Comparison of ENCODE assay signal across 7 cellular contexts in the genomic region with DNA sequence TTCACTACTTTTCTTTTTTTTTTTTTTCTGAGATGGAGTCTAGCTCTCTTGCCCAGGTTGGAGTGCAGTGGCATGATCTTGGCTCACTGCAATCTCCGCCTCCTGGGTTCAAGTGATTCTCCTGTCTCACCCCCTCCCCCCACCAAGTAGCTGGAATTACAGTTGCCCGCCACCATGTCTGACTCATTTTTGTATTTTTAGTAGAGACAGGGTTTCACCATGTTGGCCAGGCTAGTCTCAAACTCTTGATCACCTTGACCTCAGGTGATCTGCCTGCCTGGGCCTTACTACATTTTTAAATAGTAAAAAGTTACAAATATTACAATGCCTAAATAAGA. TPM values are rescaled to one million over a fixed set of nuclear protein-coding genes. Genes with fewer than 3 reads are reported as not detected.
A peak's percentile ranks its signal among the peaks of the same experiment; 100 is the strongest.
DNase-seq lines count a peak whose midpoint lies in the region; TF ChIP-seq lines count a peak whose summit lies in the region.
"Not testable (repeated sequence)": the region's sequence is repeated elsewhere in the genome, so short reads cannot be mapped to it uniquely, and the experiment has no call there.

No MANE protein-coding gene starts in this region.

- peak overlapping the region; percentile 28 to 82 (median 82) for H3K27ac Mint-ChIP-seq in nephron

- H3F3A ChIP-seq in Loucy (ENCODE audit: low read depth), result not testable (repeated sequence)

- H3K4me3 Mint-ChIP-seq in nephron, result not testable (repeated sequence)

- H3K9me3 ChIP-seq in BLaER1 treated with 17β-estradiol and CSF1 and Interleukin-3, amounts not matched to agents 10 nM and 100 nM (replicated peaks in 1 of 11); HEK293 (ENCODE audit: control insufficient read depth, insufficient read depth, low read depth, low read length); Loucy (ENCODE audit: insufficient read depth, low read depth, low read length); skeletal muscle satellite cell (replicated peaks; ENCODE audit: low read length): not testable (repeated sequence)

- not testable (repeated sequence) for H4K20me1 ChIP-seq in BLaER1 treated with 17β-estradiol and CSF1 and Interleukin-3, amounts not matched to agents 10 nM and 100 nM; Loucy (ENCODE audit: insufficient read depth, low read length, poor library complexity, severe bottlenecking)

- H3K27me3 ChIP-seq in BLaER1 treated with 17β-estradiol and CSF1 and Interleukin-3, amounts not matched to agents 10 nM and 100 nM; Loucy (ENCODE audit: insufficient read depth, low read length, poor library complexity, severe bottlenecking); skeletal muscle satellite cell (ENCODE audit: control insufficient read depth, insufficient read depth, low read length): not testable (repeated sequence)

- H3K79me2 ChIP-seq in Loucy (ENCODE audit: insufficient read depth, low read length), result not testable (repeated sequence)

- not testable (repeated sequence) for H3K9ac ChIP-seq in BLaER1 treated with 17β-estradiol and CSF1 and Interleukin-3, amounts not matched to agents 10 nM and 100 nM; Loucy (ENCODE audit: low read depth, low read length, poor library complexity, severe bottlenecking); skeletal muscle satellite cell (ENCODE audit: low read depth, low read length)

- CTCF ChIA-PET in HEK293 (lab: Yijun Ruan, JAX), result not testable (repeated sequence)

- POLR2A ChIA-PET in HEK293 (lab: Yijun Ruan, JAX), result interaction anchor here (1.3 kb wide), 1 partner anchor 33 kb away, joined by 5 read pairs; a partner anchor contains a TSS

- peaks cover 5 to 17% (median 10%) of the 10 kb centered on the region in 10 experiments; a peak in 15 of 20 replicates for H3K4me1 ChIP-seq in BLaER1 treated with 17β-estradiol and CSF1 and Interleukin-3, amounts not matched to agents 10 nM and 100 nM
- not testable (repeated sequence) for H3K4me1 ChIP-seq in HEK293 (ENCODE audit: control insufficient read depth, insufficient read depth, low read length)
- H3K4me1 ChIP-seq in Loucy (ENCODE audit: insufficient read depth, low read length, poor library complexity, severe bottlenecking) (peaks cover 15% of the 10 kb centered on the region), skeletal muscle satellite cell (ENCODE audit: control insufficient read depth, insufficient read depth, low read length) (peaks cover 12% of the 10 kb centered on the region)

- H3K36me3 Mint-ChIP-seq in nephron (ENCODE audit: low read depth), result not testable (repeated sequence)

- not testable (repeated sequence) for H2AFZ ChIP-seq in Loucy (ENCODE audit: low read length)

- TF ChIP-seq CTCF in HEK293 (tag by site-specific recombination; IDR thresholded peaks at IDR 0.05); Loucy (conservative IDR thresholded peaks at IDR 0.05; ENCODE audit: low read length); nephron (IDR thresholded peaks at IDR 0.05; ENCODE audit: unreplicated experiment in 3 of 3): not testable (repeated sequence)

- H3K4me3 ChIP-seq in BLaER1 treated with 17β-estradiol and CSF1 and Interleukin-3, amounts not matched to agents 10 nM and 100 nM; HEK293 (ENCODE audit: low read depth, low read length); Loucy (ENCODE audit: low read length, poor library complexity, severe bottlenecking); skeletal muscle satellite cell (ENCODE audit: low read length): not testable (repeated sequence)

- H3K9me2 ChIP-seq in Loucy (replicated peaks; ENCODE audit: low read depth, low read length), result not testable (repeated sequence)

- H3K27ac ChIP-seq in BLaER1 treated with 17β-estradiol and CSF1 and Interleukin-3, amounts not matched to agents 10 nM and 100 nM; HEK293 (ENCODE audit: extremely low read depth, low read depth, low read length): not testable (repeated sequence)

- DNase-seq in amniotic epithelial cell (ENCODE audit: low read depth), result peak; percentile 8
- DNase-seq in kidney tubule cell (ENCODE audit: low spot score), result peak; percentile 48

- peak overlapping the region in 9 of 11 experiments; percentile 7 to 32 (median 21); a peak in 12 of 22 replicates for H3K4me2 ChIP-seq in BLaER1 treated with 17β-estradiol and CSF1 and Interleukin-3, amounts not matched to agents 10 nM and 100 nM
- H3K4me2 ChIP-seq in Loucy (ENCODE audit: low read depth, low read length, poor library complexity, severe bottlenecking) (peak overlapping the region; percentile 73), skeletal muscle satellite cell (ENCODE audit: low read length) (peak overlapping the region; percentile 33)

- H3K36me3 ChIP-seq in BLaER1 treated with 17β-estradiol and CSF1 and Interleukin-3, amounts not matched to agents 10 nM and 100 nM; HEK293 (ENCODE audit: control insufficient read depth in 2 of 2, insufficient read depth in 1 of 2, low read length in 2 of 2); Loucy (ENCODE audit: insufficient read depth, low read length); skeletal muscle satellite cell (ENCODE audit: insufficient read depth, low read length): not testable (repeated sequence)

- H3K27me3 Mint-ChIP-seq in nephron (ENCODE audit: low read depth), result not testable (repeated sequence)

- peaks cover 28% of the 10 kb centered on the region for H3K4me1 Mint-ChIP-seq in nephron

- not testable (repeated sequence) for H3K9me3 Mint-ChIP-seq in nephron

TF ChIP-seq in HEK293, 187 proteins besides CTCF, POLR2A, EP300 and RAD21:
- TF ChIP-seq OSR2 (tag by site-specific recombination; IDR thresholded peaks at IDR 0.05), result peak; percentile 54; the same call in 1 of the 2 replicates
- peak; percentile 66; the same call in 1 of the 2 replicates for TF ChIP-seq ZNF121 (tag by site-specific recombination; IDR thresholded peaks at IDR 0.05)
- TF ChIP-seq, protein P1, sequence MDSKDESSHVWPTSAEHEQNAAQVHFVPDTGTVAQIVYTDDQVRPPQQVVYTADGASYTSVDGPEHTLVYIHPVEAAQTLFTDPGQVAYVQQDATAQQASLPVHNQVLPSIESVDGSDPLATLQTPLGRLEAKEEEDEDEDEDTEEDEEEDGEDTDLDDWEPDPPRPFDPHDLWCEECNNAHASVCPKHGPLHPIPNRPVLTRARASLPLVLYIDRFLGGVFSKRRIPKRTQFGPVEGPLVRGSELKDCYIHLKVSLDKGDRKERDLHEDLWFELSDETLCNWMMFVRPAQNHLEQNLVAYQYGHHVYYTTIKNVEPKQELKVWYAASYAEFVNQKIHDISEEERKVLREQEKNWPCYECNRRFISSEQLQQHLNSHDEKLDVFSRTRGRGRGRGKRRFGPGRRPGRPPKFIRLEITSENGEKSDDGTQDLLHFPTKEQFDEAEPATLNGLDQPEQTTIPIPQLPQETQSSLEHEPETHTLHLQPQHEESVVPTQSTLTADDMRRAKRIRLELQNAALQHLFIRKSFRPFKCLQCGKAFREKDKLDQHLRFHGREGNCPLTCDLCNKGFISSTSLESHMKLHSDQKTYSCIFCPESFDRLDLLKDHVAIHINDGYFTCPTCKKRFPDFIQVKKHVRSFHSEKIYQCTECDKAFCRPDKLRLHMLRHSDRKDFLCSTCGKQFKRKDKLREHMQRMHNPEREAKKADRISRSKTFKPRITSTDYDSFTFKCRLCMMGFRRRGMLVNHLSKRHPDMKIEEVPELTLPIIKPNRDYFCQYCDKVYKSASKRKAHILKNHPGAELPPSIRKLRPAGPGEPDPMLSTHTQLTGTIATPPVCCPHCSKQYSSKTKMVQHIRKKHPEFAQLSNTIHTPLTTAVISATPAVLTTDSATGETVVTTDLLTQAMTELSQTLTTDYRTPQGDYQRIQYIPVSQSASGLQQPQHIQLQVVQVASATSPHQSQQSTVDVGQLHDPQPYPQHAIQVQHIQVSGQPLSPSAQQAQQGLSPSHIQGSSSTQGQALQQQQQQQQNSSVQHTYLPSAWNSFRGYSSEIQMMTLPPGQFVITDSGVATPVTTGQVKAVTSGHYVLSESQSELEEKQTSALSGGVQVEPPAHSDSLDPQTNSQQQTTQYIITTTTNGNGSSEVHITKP (tag by site-specific recombination; IDR thresholded peaks at IDR 0.05), result peak; percentile 42; the same call in 1 of the 2 replicates

RNA-seq across cellular contexts. Expression of a gene that starts 32.8 kb away (rescaled TPM):
- total RNA-seq in skeletal muscle satellite cell (2012; rRNA removed), result 25.3 and 36.0 TPM in 2 replicates

Comparison
In these comparisons a context has a peak if more than half of its experiments do, and no peak if none do; other contexts are left out.
1. H3K4me2 ChIP-seq: peak in every context shown above with its lines; median percentile 73 in Loucy; 33 in skeletal muscle satellite cell; 21 in BLaER1 treated with 17β-estradiol and CSF1 and Interleukin-3, amounts not matched to agents 10 nM and 100 nM.